Comparison of ENCODE assay signal across 11 cellular contexts in genomic region chr6:154234019-154234772, GRCh38.
DNase-seq lines count a peak whose midpoint lies in the region; ATAC-seq lines count a peak whose summit lies in the region.
"Had no signal": no experiment of that assay in that cellular context is flagged by ENCODE, and none has a peak within 500 bp of the region (broad histone marks: within the 10 kb centered on the region; RNA-seq: fewer than 3 reads in every experiment).

No MANE protein-coding gene starts in this region.

- ATAC-seq in GM18502 (IDR thresholded peaks at IDR 0.05; ENCODE audit: poor library complexity, unreplicated experiment) (peak; percentile 65), GM21381 (IDR thresholded peaks at IDR 0.05; ENCODE audit: unreplicated experiment) (peak; percentile 54), HG03378 (IDR thresholded peaks at IDR 0.05; ENCODE audit: unreplicated experiment) (peak; percentile 50)
- no peak for ATAC-seq in central memory CD8-positive, alpha-beta T cell (replicated peaks; ENCODE audit: extremely low read depth, poor library complexity, severe bottlenecking)

- H3K4me3 Mint-ChIP-seq in central memory CD8-positive, alpha-beta T cell, result peak overlapping the region; percentile 9

- peaks cover 9% of the 10 kb centered on the region for H3K36me3 Mint-ChIP-seq in central memory CD8-positive, alpha-beta T cell (ENCODE audit: insufficient read depth)

- H3K27ac Mint-ChIP-seq in central memory CD8-positive, alpha-beta T cell (ENCODE audit: low read depth), result peak overlapping the region; percentile 79

- no peaks in the 10 kb centered on the region for H3K27me3 Mint-ChIP-seq in central memory CD8-positive, alpha-beta T cell

- no peak for DNase-seq in central memory CD8-positive, alpha-beta T cell (ENCODE audit: low spot score in 2 of 2)
- no peak for DNase-seq in substantia nigra (lab: John Stamatoyannopoulos, UW)
- no peak for DNase-seq in NCI-H2107 (lab: John Stamatoyannopoulos, UW)
- DNase-seq in NCI-H146 (lab: John Stamatoyannopoulos, UW), result no peak
- no peak for DNase-seq in DMS79 (lab: John Stamatoyannopoulos, UW)
- DNase-seq: mesendoderm; Peyer's patch; stimulated activated CD4-positive, alpha-beta T cell treated with anti-CD3 and anti-CD28 coated beads, Interleukin-4, amount 100 ng/mL, for 1 hour had no signal

- H3K4me1 Mint-ChIP-seq in central memory CD8-positive, alpha-beta T cell, result peaks cover 75% of the 10 kb centered on the region

- H3K9me3 Mint-ChIP-seq in central memory CD8-positive, alpha-beta T cell, result no peaks in the 10 kb centered on the region

- no peak overlapping the region for H3K27ac ChIP-seq in substantia nigra (ENCODE audit: low read depth, low read length, poor library complexity, severe bottlenecking)
- H3K27ac ChIP-seq: Peyer's patch had no signal
